In the genomic region with DNA sequence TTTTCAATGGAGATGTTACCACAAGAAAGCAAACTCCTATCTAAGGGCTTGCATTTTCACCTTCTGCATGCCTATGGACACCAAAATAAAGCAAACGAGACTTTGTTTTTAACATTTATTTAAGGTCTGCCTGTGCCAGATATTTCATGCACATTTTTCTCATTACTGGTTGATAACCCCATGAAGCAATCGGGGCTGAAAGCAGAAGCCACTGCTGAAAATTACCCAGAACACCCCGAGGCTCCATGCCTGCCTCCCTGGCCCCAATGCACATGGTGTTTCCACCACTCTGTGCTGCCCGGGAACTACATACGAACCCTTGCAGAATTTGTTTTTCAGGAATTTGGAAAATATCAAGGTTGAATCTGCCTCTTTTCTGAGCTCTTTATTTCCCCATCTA, we compare ENCODE assay signal across 17 cellular contexts.
A peak's percentile ranks its signal among the peaks of the same experiment; 100 is the strongest.
DNase-seq lines count a peak whose midpoint lies in the region; TF ChIP-seq lines count a peak whose summit lies in the region.
"Had no signal": no experiment of that assay in that cellular context is flagged by ENCODE, and none has a peak within 500 bp of the region (broad histone marks: within the 10 kb centered on the region; RNA-seq: fewer than 3 reads in every experiment).

No MANE protein-coding gene starts in this region.

- TF ChIP-seq CTCF in fibroblast of the aortic adventitia (IDR thresholded peaks at IDR 0.05; ENCODE audit: insufficient read depth, low read length) (no peak), ascending aorta (IDR thresholded peaks at IDR 0.05) (no peak), CD14-positive monocyte (IDR thresholded peaks at IDR 0.05) (no peak)

- no peak overlapping the region for H3K23ac ChIP-seq in neuronal stem cell (ENCODE audit: low read depth, low read length, poor library complexity)

- H3K9me3 ChIP-seq in neuronal stem cell (replicated peaks in 1 of 2; ENCODE audit: control insufficient read depth in 2 of 2, insufficient read depth in 1 of 2, low read depth in 1 of 2, low read length in 2 of 2) (no peaks in the 10 kb centered on the region), ascending aorta (no peaks in the 10 kb centered on the region)
- H3K9me3 ChIP-seq: A549 had no signal

- no peak overlapping the region for H3K4me3 Mint-ChIP-seq in CD14-positive monocyte
- H3K4me3 Mint-ChIP-seq: CD4-positive, alpha-beta T cell; GM23338 had no signal

- no peaks in the 10 kb centered on the region for H3K27me3 Mint-ChIP-seq in CD14-positive monocyte (ENCODE audit: low read depth in 3 of 3)
- H3K27me3 Mint-ChIP-seq: CD4-positive, alpha-beta T cell had no signal

- no peak overlapping the region for H4K91ac ChIP-seq in neuronal stem cell (ENCODE audit: low read depth, low read length, poor library complexity)

- no peaks in the 10 kb centered on the region for H3K4me1 Mint-ChIP-seq in CD14-positive monocyte

- no peak overlapping the region for H3K14ac ChIP-seq in neuronal stem cell (ENCODE audit: low read length)

- intact Hi-C loops in ascending aorta (cut with DNase I), result no loop called here
- intact Hi-C loops in CD14-positive monocyte (cut with micrococcal nuclease), result no loop called here

- H2AK5ac ChIP-seq in neuronal stem cell (ENCODE audit: low read depth, low read length), result no peak overlapping the region

- no peak overlapping the region for H3K27ac ChIP-seq in neuronal stem cell (replicated peaks; ENCODE audit: low read length)
- no peak overlapping the region for H3K27ac ChIP-seq in ascending aorta
- H3K27ac ChIP-seq: A549; BLaER1 treated with 17β-estradiol and CSF1 and Interleukin-3, amounts not matched to agents 10 nM and 100 nM had no signal

- H3K4me2 ChIP-seq in neuronal stem cell (ENCODE audit: insufficient read depth, low read length, poor library complexity, severe bottlenecking), result no peak overlapping the region
- H3K4me2 ChIP-seq: A549; BLaER1 treated with 17β-estradiol and CSF1 and Interleukin-3, amounts not matched to agents 10 nM and 100 nM; GM23338 had no signal

- H2BK120ac ChIP-seq in neuronal stem cell (ENCODE audit: low read depth, low read length), result no peak overlapping the region

- H3K36me3 ChIP-seq in neuronal stem cell (replicated peaks in 1 of 2; ENCODE audit: control insufficient read depth in 2 of 2, insufficient read depth in 2 of 2, low read length in 2 of 2) (no peaks in the 10 kb centered on the region), ascending aorta (no peaks in the 10 kb centered on the region)
- H3K36me3 ChIP-seq: BLaER1 treated with 17β-estradiol and CSF1 and Interleukin-3, amounts not matched to agents 10 nM and 100 nM had no signal

- no peaks in the 10 kb centered on the region for H3K79me1 ChIP-seq in neuronal stem cell (ENCODE audit: low read depth, low read length)

- no peak overlapping the region for H3K18ac ChIP-seq in neuronal stem cell (ENCODE audit: low read length)

- no peak overlapping the region for H2BK15ac ChIP-seq in neuronal stem cell (ENCODE audit: low read length)

- no peak overlapping the region for H3K9ac ChIP-seq in neuronal stem cell (ENCODE audit: low read depth, low read length, poor library complexity)
- H3K9ac ChIP-seq: BLaER1 treated with 17β-estradiol and CSF1 and Interleukin-3, amounts not matched to agents 10 nM and 100 nM had no signal

- no peak overlapping the region for H2BK5ac ChIP-seq in neuronal stem cell (ENCODE audit: low read length)

- no peaks in the 10 kb centered on the region for H3K36me3 Mint-ChIP-seq in CD14-positive monocyte

- no peak overlapping the region for H3K27ac Mint-ChIP-seq in CD14-positive monocyte
- H3K27ac Mint-ChIP-seq: CD4-positive, alpha-beta T cell; GM23338 had no signal

- H3K4me3 ChIP-seq in fibroblast of the aortic adventitia (ENCODE audit: low read depth, low read length) (no peak overlapping the region), neuronal stem cell (ENCODE audit: low read length in 2 of 2) (no peak overlapping the region), ascending aorta (no peak overlapping the region)
- H3K4me3 ChIP-seq: A549; BLaER1 treated with 17β-estradiol and CSF1 and Interleukin-3, amounts not matched to agents 10 nM and 100 nM; GM23338 had no signal

- no CpG with 5 or more reads among the region's 5 CpGs for WGBS in neuronal stem cell (ENCODE audit: extremely low coverage in 2 of 2, insufficient read length in 2 of 2, insufficient replicate concordance in 1 of 2), 2 donors

- H2BK12ac ChIP-seq in neuronal stem cell (ENCODE audit: low read length), result no peak overlapping the region

- H3K4ac ChIP-seq in neuronal stem cell (ENCODE audit: low read length), result no peak overlapping the region

- H3K27me3 ChIP-seq in neuronal stem cell (ENCODE audit: control insufficient read depth in 3 of 3, insufficient read depth in 3 of 3, low read depth in 1 of 3, low read length in 3 of 3) (no peaks in the 10 kb centered on the region), ascending aorta (no peaks in the 10 kb centered on the region)
- H3K27me3 ChIP-seq: BLaER1 treated with 17β-estradiol and CSF1 and Interleukin-3, amounts not matched to agents 10 nM and 100 nM had no signal

- H4K8ac ChIP-seq in neuronal stem cell (ENCODE audit: low read depth, low read length), result no peak overlapping the region

- H3K4me1 ChIP-seq in neuronal stem cell (ENCODE audit: control insufficient read depth in 2 of 2, insufficient read depth in 1 of 2, low read depth in 1 of 2, low read length in 2 of 2) (peaks cover 2 to 6% of the 10 kb centered on the region in 2 donors), ascending aorta (no peaks in the 10 kb centered on the region)
- H3K4me1 ChIP-seq: A549; BLaER1 treated with 17β-estradiol and CSF1 and Interleukin-3, amounts not matched to agents 10 nM and 100 nM had no signal

- H3K9me3 Mint-ChIP-seq in CD14-positive monocyte, result peaks cover 4 to 26% (median 10%) of the 10 kb centered on the region in 7 donors

- DNase-seq in NCI-H226, result peak; percentile 17
- peak; percentile 52 for DNase-seq in amniotic epithelial cell (ENCODE audit: low read depth)
- DNase-seq in fibroblast of the aortic adventitia (ENCODE audit: low read depth), result peak; percentile 40
- no peak for DNase-seq in neuronal stem cell (ENCODE audit: low spot score)
- DNase-seq in ascending aorta (ENCODE audit: low spot score in 2 of 2), result no peak
- DNase-seq in germinal center (ENCODE audit: low spot score), result no peak
- no peak for DNase-seq in CD14-positive monocyte (ENCODE audit: low spot score)
- DNase-seq: AML-193; Calu3; CD4-positive, alpha-beta T cell; DMS 273 treated with DMSO at 0.1 percent for 48 hours; DMS79 treated with DMSO at 0.1 percent for 48 hours; EL; H7 had no signal

- H2AFZ ChIP-seq in neuronal stem cell (ENCODE audit: low read length), result no peak overlapping the region
- H2AFZ ChIP-seq: GM23338 had no signal

Comparison
In these comparisons a context has a peak if more than half of its experiments do, and no peak if none do; other contexts are left out.
1. DNase-seq: peak in NCI-H226 (single experiment), amniotic epithelial cell (single experiment) and fibroblast of the aortic adventitia (single experiment); none in neuronal stem cell (single experiment), ascending aorta (0 of 2), germinal center (single experiment) and CD14-positive monocyte (single experiment).